7 cellular contexts compared by ENCODE assay signal in the genomic region with DNA sequence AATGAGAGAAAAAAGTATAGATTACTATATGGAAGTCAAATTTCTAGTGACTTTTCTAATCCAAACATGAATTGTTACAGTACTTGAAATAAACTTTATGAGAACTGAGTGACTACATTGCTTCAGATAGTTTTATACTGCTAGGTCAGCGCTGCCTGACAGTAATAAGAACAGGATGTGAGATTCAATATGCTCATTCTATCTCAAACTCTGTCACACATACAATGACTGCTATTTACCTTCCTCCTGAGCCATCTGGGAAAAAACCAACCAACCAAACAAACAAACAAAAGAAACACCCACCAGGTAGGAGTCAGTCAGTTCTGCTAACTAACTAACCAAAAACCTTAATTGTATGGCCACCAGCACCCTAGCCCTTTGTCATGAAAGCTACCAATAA.
DNase-seq lines count a peak whose midpoint lies in the region; ATAC-seq and TF ChIP-seq lines count a peak whose summit lies in the region.
"Not testable (repeated sequence)": the region's sequence is repeated elsewhere in the genome, so short reads cannot be mapped to it uniquely, and the experiment has no call there.

No MANE protein-coding gene starts in this region.

- H3K79me1 ChIP-seq in mesendoderm (ENCODE audit: low read length), result not testable (repeated sequence)

- H3K79me2 ChIP-seq in GM23338 (replicated peaks; ENCODE audit: insufficient read depth); mesendoderm (ENCODE audit: control insufficient read depth, insufficient read depth, low read length): not testable (repeated sequence)

- not testable (repeated sequence) for H3K9me3 Mint-ChIP-seq in CD14-positive monocyte; GM23338; activated CD8-positive, alpha-beta T cell treated with anti-CD3 and anti-CD28 coated beads for 36 hours; dendritic cell treated with granulocyte-macrophage colony-stimulating factor and Interleukin-4, amounts not matched to agents 40 ng/mL and 50 ng/mL, for 4 days

- H3K27ac ChIP-seq in GM23338 (ENCODE audit: low read depth); mesendoderm (ENCODE audit: low read depth, low read length): not testable (repeated sequence)

- H2BK5ac ChIP-seq in mesendoderm (ENCODE audit: low read length), result not testable (repeated sequence)

- not testable (repeated sequence) for H2AK5ac ChIP-seq in mesendoderm (ENCODE audit: low read length)

- ATAC-seq in GM23338; activated CD8-positive, alpha-beta T cell treated with anti-CD3 and anti-CD28 coated beads for 36 hours: not testable (repeated sequence)

- not testable (repeated sequence) for H2BK120ac ChIP-seq in mesendoderm (ENCODE audit: low read depth, low read length)

- not testable (repeated sequence) for H3K9ac ChIP-seq in mesendoderm (ENCODE audit: low read length)

- not testable (repeated sequence) for H4K5ac ChIP-seq in mesendoderm (ENCODE audit: low read length)

- not testable (repeated sequence) for H3K36me3 Mint-ChIP-seq in CD14-positive monocyte; GM23338 (ENCODE audit: low read depth); activated CD8-positive, alpha-beta T cell treated with anti-CD3 and anti-CD28 coated beads for 36 hours (ENCODE audit: low read depth); dendritic cell treated with granulocyte-macrophage colony-stimulating factor and Interleukin-4, amounts not matched to agents 40 ng/mL and 50 ng/mL, for 4 days (ENCODE audit: low read depth)

- POLR2A ChIA-PET in activated CD8-positive, alpha-beta T cell treated with anti-CD3 and anti-CD28 coated beads for 36 hours (lab: Charles Lee), result not testable (repeated sequence)

- CTCF ChIA-PET in activated CD8-positive, alpha-beta T cell treated with anti-CD3 and anti-CD28 coated beads for 36 hours (lab: Charles Lee), result not testable (repeated sequence)

- not testable (repeated sequence) for H3K4me2 ChIP-seq in GM23338; mesendoderm (ENCODE audit: low read length)

- not testable (repeated sequence) for H4K20me1 ChIP-seq in GM23338 (replicated peaks; ENCODE audit: insufficient read depth)

- not testable (repeated sequence) for TF ChIP-seq CTCF in CD14-positive monocyte (IDR thresholded peaks at IDR 0.05); GM23338 (conservative IDR thresholded peaks at IDR 0.05; ENCODE audit: low read depth in 2 of 2); activated CD8-positive, alpha-beta T cell treated with anti-CD3 and anti-CD28 coated beads for 36 hours (IDR thresholded peaks at IDR 0.05); foreskin fibroblast (IDR thresholded peaks at IDR 0.05; ENCODE audit: low read depth, low read length)

- not testable (repeated sequence) for H3K18ac ChIP-seq in mesendoderm (ENCODE audit: low read length)

- not testable (repeated sequence) for H3K4ac ChIP-seq in mesendoderm (ENCODE audit: low read depth, low read length)

- H3F3A ChIP-seq in GM23338 (replicated peaks; ENCODE audit: low read depth), result not testable (repeated sequence)

- not testable (repeated sequence) for H4K8ac ChIP-seq in mesendoderm (ENCODE audit: low read depth, low read length)

- H3K4me3 ChIP-seq in GM23338; foreskin fibroblast (ENCODE audit: low read depth in 1 of 2, low read length in 2 of 2); mesendoderm (ENCODE audit: low read length): not testable (repeated sequence)

- intact Hi-C loops in CD14-positive monocyte (cut with micrococcal nuclease); activated CD8-positive, alpha-beta T cell treated with anti-CD3 and anti-CD28 coated beads for 36 hours (cut with micrococcal nuclease); dendritic cell treated with granulocyte-macrophage colony-stimulating factor and Interleukin-4, amounts not matched to agents 40 ng/mL and 50 ng/mL, for 4 days (cut with micrococcal nuclease): not testable (repeated sequence)

- not testable (repeated sequence) for H2AFZ ChIP-seq in GM23338

- DNase-seq in CD14-positive monocyte (ENCODE audit: low spot score); activated CD8-positive, alpha-beta T cell treated with anti-CD3 and anti-CD28 coated beads for 36 hours: not testable (repeated sequence)
- DNase-seq in GM23338 (ENCODE audit: low spot score) (peak; percentile 0), RPMI8226 (peak; percentile 2), foreskin fibroblast (peak; percentile 7 to 42), mesendoderm (peak; percentile 0)

- H3K23ac ChIP-seq in mesendoderm (ENCODE audit: low read length), result not testable (repeated sequence)

- H3K4me1 ChIP-seq in GM23338 (ENCODE audit: insufficient read depth); mesendoderm (ENCODE audit: control insufficient read depth, low read depth, low read length): not testable (repeated sequence)

- H3K27ac Mint-ChIP-seq in CD14-positive monocyte, result peak overlapping the region in 4 of 7 donors; percentile 48 to 73 (median 60)
- H3K27ac Mint-ChIP-seq in GM23338, result not testable (repeated sequence)
- H3K27ac Mint-ChIP-seq in activated CD8-positive, alpha-beta T cell treated with anti-CD3 and anti-CD28 coated beads for 36 hours, result peak overlapping the region; percentile 33
- H3K27ac Mint-ChIP-seq in dendritic cell treated with granulocyte-macrophage colony-stimulating factor and Interleukin-4, amounts not matched to agents 40 ng/mL and 50 ng/mL, for 4 days, result peak overlapping the region; percentile 82

- H2BK15ac ChIP-seq in mesendoderm (replicated peaks; ENCODE audit: low read depth), result not testable (repeated sequence)

- H3K36me3 ChIP-seq in GM23338 (ENCODE audit: insufficient read depth); mesendoderm (ENCODE audit: control insufficient read depth, insufficient read depth, low read length): not testable (repeated sequence)

- no CpG with 5 or more reads among the region's 1 CpG for WGBS in mesendoderm (ENCODE audit: extremely low coverage, insufficient coverage, low lambda C conversion rate)

- H3K9me2 ChIP-seq in GM23338 (ENCODE audit: insufficient read depth), result not testable (repeated sequence)

- H3K4me1 Mint-ChIP-seq in CD14-positive monocyte; GM23338; activated CD8-positive, alpha-beta T cell treated with anti-CD3 and anti-CD28 coated beads for 36 hours (ENCODE audit: low read depth): not testable (repeated sequence)
- H3K4me1 Mint-ChIP-seq in dendritic cell treated with granulocyte-macrophage colony-stimulating factor and Interleukin-4, amounts not matched to agents 40 ng/mL and 50 ng/mL, for 4 days (ENCODE audit: low read depth), result peaks cover 11% of the 10 kb centered on the region

- not testable (repeated sequence) for H3K27me3 Mint-ChIP-seq in CD14-positive monocyte (ENCODE audit: low read depth in 3 of 3); GM23338 (ENCODE audit: insufficient read depth, low read depth, poor library complexity); activated CD8-positive, alpha-beta T cell treated with anti-CD3 and anti-CD28 coated beads for 36 hours; dendritic cell treated with granulocyte-macrophage colony-stimulating factor and Interleukin-4, amounts not matched to agents 40 ng/mL and 50 ng/mL, for 4 days

- H3K27me3 ChIP-seq in GM23338 (ENCODE audit: insufficient read depth); mesendoderm (ENCODE audit: insufficient read depth, low read length, poor library complexity): not testable (repeated sequence)

- not testable (repeated sequence) for H3K56ac ChIP-seq in mesendoderm (ENCODE audit: low read length)

- peak overlapping the region in 1 of 2 donors; percentile 39 for H3K4me3 Mint-ChIP-seq in CD14-positive monocyte
- not testable (repeated sequence) for H3K4me3 Mint-ChIP-seq in GM23338; activated CD8-positive, alpha-beta T cell treated with anti-CD3 and anti-CD28 coated beads for 36 hours
- H3K4me3 Mint-ChIP-seq in dendritic cell treated with granulocyte-macrophage colony-stimulating factor and Interleukin-4, amounts not matched to agents 40 ng/mL and 50 ng/mL, for 4 days, result peak overlapping the region; percentile 42
